Comparison of ENCODE assay signal across 26 cellular contexts in genomic region chr14:87067061-87067460, GRCh38.
"Had no signal": no experiment of that assay in that cellular context is flagged by ENCODE, and none has a peak within 500 bp of the region (broad histone marks: within the 10 kb centered on the region; RNA-seq: fewer than 3 reads in every experiment).

No MANE protein-coding gene starts in this region.

- H3K36me3 Mint-ChIP-seq: memory B cell; naive thymus-derived CD4-positive, alpha-beta T cell; stimulated activated naive B cell treated with anti-CD40 and anti-IgM and Interleukin-4, amounts not matched to agents 10 μg/mL and 1 μg/mL and 100 μg/mL, for 72 hours had no signal

- H3K4me1 ChIP-seq: esophagus squamous epithelium, gastrocnemius medialis, heart left ventricle, psoas muscle, sigmoid colon, tibial nerve, upper lobe of left lung had no signal

- H3K27me3 ChIP-seq: esophagus squamous epithelium, gastrocnemius medialis, heart left ventricle, hepatocyte, ovary, sigmoid colon, tibial nerve, upper lobe of left lung had no signal

- H3K36me3 ChIP-seq: esophagus squamous epithelium, gastrocnemius medialis, heart left ventricle, ovary, sigmoid colon, thoracic aorta, tibial nerve, upper lobe of left lung had no signal

- H3K27ac ChIP-seq: coronary artery, esophagus squamous epithelium, gastrocnemius medialis, heart left ventricle, hepatocyte, ovary, psoas muscle, sigmoid colon, thoracic aorta, tibial nerve, upper lobe of left lung had no signal

- H3K4me1 Mint-ChIP-seq: memory B cell; naive thymus-derived CD4-positive, alpha-beta T cell; stimulated activated naive B cell treated with anti-CD40 and anti-IgM and Interleukin-4, amounts not matched to agents 10 μg/mL and 1 μg/mL and 100 μg/mL, for 72 hours had no signal

- H3K27me3 Mint-ChIP-seq: effector memory CD8-positive, alpha-beta T cell; memory B cell; naive thymus-derived CD4-positive, alpha-beta T cell; stimulated activated naive B cell treated with anti-CD40 and anti-IgM and Interleukin-4, amounts not matched to agents 10 μg/mL and 1 μg/mL and 100 μg/mL, for 72 hours; stimulated activated naive CD8-positive, alpha-beta T cell treated with anti-CD3 and anti-CD28 coated beads, Interleukin-15, Interleukin-2, amounts not matched to agents 100 ng/mL and 50 ng/mL, for 24 hours had no signal

- H3K9me3 Mint-ChIP-seq: stimulated activated naive CD8-positive, alpha-beta T cell treated with anti-CD3 and anti-CD28 coated beads, Interleukin-15, Interleukin-2, amounts not matched to agents 100 ng/mL and 50 ng/mL, for 24 hours had no signal

- H3K9me3 ChIP-seq: esophagus squamous epithelium, gastrocnemius medialis, heart left ventricle, ovary, psoas muscle, thoracic aorta, tibial nerve, upper lobe of left lung had no signal

- DNase-seq: dermis blood vessel endothelial cell; effector memory CD8-positive, alpha-beta T cell; erythroblast; esophagus squamous epithelium; gastrocnemius medialis; heart left ventricle; kidney; midbrain; naive thymus-derived CD4-positive, alpha-beta T cell; occipital lobe; ovary; posterior cingulate gyrus; psoas muscle; right cardiac atrium; sigmoid colon; stimulated activated CD4-positive, alpha-beta T cell treated with anti-CD3 and anti-CD28 coated beads, Interleukin-2, amount 100 ng/mL, for 24 hours; stimulated activated naive B cell treated with anti-CD40 and anti-IgM and Interleukin-4, amounts not matched to agents 10 μg/mL and 1 μg/mL and 100 μg/mL, for 72 hours; upper lobe of left lung had no signal

- H3K79me2 ChIP-seq: hepatocyte had no signal

- H3K4me3 ChIP-seq: coronary artery, esophagus squamous epithelium, gastrocnemius medialis, heart left ventricle, hepatocyte, lung, ovary, psoas muscle, sigmoid colon, thoracic aorta, tibial nerve, upper lobe of left lung had no signal

- H2AFZ ChIP-seq: hepatocyte had no signal

- ATAC-seq: effector memory CD8-positive, alpha-beta T cell; gastrocnemius medialis; heart left ventricle; left lobe of liver; naive thymus-derived CD4-positive, alpha-beta T cell; psoas muscle; right cardiac atrium; stimulated activated naive B cell treated with anti-CD40 and anti-IgM and Interleukin-4, amounts not matched to agents 10 μg/mL and 1 μg/mL and 100 μg/mL, for 72 hours had no signal

- H3K4me2 ChIP-seq: hepatocyte had no signal

- H3K27ac Mint-ChIP-seq: effector memory CD8-positive, alpha-beta T cell; memory B cell; naive thymus-derived CD4-positive, alpha-beta T cell; stimulated activated naive B cell treated with anti-CD40 and anti-IgM and Interleukin-4, amounts not matched to agents 10 μg/mL and 1 μg/mL and 100 μg/mL, for 72 hours; stimulated activated naive CD8-positive, alpha-beta T cell treated with anti-CD3 and anti-CD28 coated beads, Interleukin-15, Interleukin-2, amounts not matched to agents 100 ng/mL and 50 ng/mL, for 24 hours had no signal

- H3K4me3 Mint-ChIP-seq: effector memory CD8-positive, alpha-beta T cell; memory B cell; naive thymus-derived CD4-positive, alpha-beta T cell; stimulated activated naive B cell treated with anti-CD40 and anti-IgM and Interleukin-4, amounts not matched to agents 10 μg/mL and 1 μg/mL and 100 μg/mL, for 72 hours; stimulated activated naive CD8-positive, alpha-beta T cell treated with anti-CD3 and anti-CD28 coated beads, Interleukin-15, Interleukin-2, amounts not matched to agents 100 ng/mL and 50 ng/mL, for 24 hours had no signal
